31 cellular contexts compared by ENCODE assay signal in genomic region chr17:56624315-56624714, GRCh38. TPM values are rescaled to one million over a fixed set of nuclear protein-coding genes. Genes with fewer than 3 reads are reported as not detected.
DNase-seq lines count a peak whose midpoint lies in the region; ATAC-seq, FAIRE-seq and TF ChIP-seq lines count a peak whose summit lies in the region.
"Had no signal": no experiment of that assay in that cellular context is flagged by ENCODE, and none has a peak within 500 bp of the region (broad histone marks: within the 10 kb centered on the region; RNA-seq: fewer than 3 reads in every experiment).

No MANE protein-coding gene starts in this region.

- intact Hi-C loops in dendritic cell treated with granulocyte-macrophage colony-stimulating factor and Interleukin-4, amounts not matched to agents 40 ng/mL and 50 ng/mL, for 4 days (cut with micrococcal nuclease), result no loop called here

- H3K27ac ChIP-seq in cardiac muscle cell (peak overlapping the region; percentile 79), right atrium auricular region (no peak overlapping the region)
- H3K27ac ChIP-seq: breast epithelium, WERI-Rb-1 had no signal

- H3K36me3 ChIP-seq in cardiac muscle cell (no peaks in the 10 kb centered on the region), right atrium auricular region (no peaks in the 10 kb centered on the region)
- H3K36me3 ChIP-seq: breast epithelium, WERI-Rb-1 had no signal

- no peaks in the 10 kb centered on the region for H3K9me3 Mint-ChIP-seq in dendritic cell treated with granulocyte-macrophage colony-stimulating factor and Interleukin-4, amounts not matched to agents 40 ng/mL and 50 ng/mL, for 4 days
- H3K9me3 Mint-ChIP-seq: activated CD4-positive, alpha-beta T cell treated with anti-CD3 and anti-CD28 coated beads, Interleukin-2, amount 10 ng/mL, durations not matched to agents 24 days and 14 days; activated naive CD4-positive, alpha-beta T cell treated with anti-CD3 and anti-CD28 coated beads, Interleukin-2, amount 50 U/mL, for 24 hours; activated T-helper 2 cell treated with anti-CD3 and anti-CD28 coated beads, Interferon-gamma antibody, Interleukin-2, Interleukin-4, amounts not matched to agents 10 μg/mL and 5 μg/mL and 100 μg/mL, durations not matched to agents 14 hours and 24 hours and 36 hours; CD8-positive, alpha-beta T cell; stimulated activated naive B cell treated with anti-CD40 and anti-IgM and Interleukin-4, amounts not matched to agents 10 μg/mL and 1 μg/mL and 100 μg/mL, for 72 hours had no signal

- H3K27me3 ChIP-seq in cardiac muscle cell, result no peaks in the 10 kb centered on the region
- no peaks in the 10 kb centered on the region for H3K27me3 ChIP-seq in right atrium auricular region
- H3K27me3 ChIP-seq: breast epithelium had no signal

- ATAC-seq in HG03039 (IDR thresholded peaks at IDR 0.05; ENCODE audit: unreplicated experiment), result no peak
- ATAC-seq: CD8-positive, alpha-beta T cell; HepG2; left colon; Panc1; stimulated activated naive B cell treated with anti-CD40 and anti-IgM and Interleukin-4, amounts not matched to agents 10 μg/mL and 1 μg/mL and 100 μg/mL, for 72 hours had no signal

- H3K27ac Mint-ChIP-seq in dendritic cell treated with granulocyte-macrophage colony-stimulating factor and Interleukin-4, amounts not matched to agents 40 ng/mL and 50 ng/mL, for 4 days, result peak overlapping the region; percentile 57
- H3K27ac Mint-ChIP-seq: activated CD4-positive, alpha-beta T cell treated with anti-CD3 and anti-CD28 coated beads, Interleukin-2, amount 10 ng/mL, durations not matched to agents 24 days and 14 days; activated naive CD4-positive, alpha-beta T cell treated with anti-CD3 and anti-CD28 coated beads, Interleukin-2, amount 50 U/mL, for 24 hours; activated T-helper 2 cell treated with anti-CD3 and anti-CD28 coated beads, Interferon-gamma antibody, Interleukin-2, Interleukin-4, amounts not matched to agents 10 μg/mL and 5 μg/mL and 100 μg/mL, durations not matched to agents 14 hours and 24 hours and 36 hours; CD8-positive, alpha-beta T cell; stimulated activated naive B cell treated with anti-CD40 and anti-IgM and Interleukin-4, amounts not matched to agents 10 μg/mL and 1 μg/mL and 100 μg/mL, for 72 hours had no signal

- H3K27me3 Mint-ChIP-seq in dendritic cell treated with granulocyte-macrophage colony-stimulating factor and Interleukin-4, amounts not matched to agents 40 ng/mL and 50 ng/mL, for 4 days, result peaks cover 3% of the 10 kb centered on the region
- H3K27me3 Mint-ChIP-seq: activated naive CD4-positive, alpha-beta T cell treated with anti-CD3 and anti-CD28 coated beads, Interleukin-2, amount 50 U/mL, for 24 hours; stimulated activated naive B cell treated with anti-CD40 and anti-IgM and Interleukin-4, amounts not matched to agents 10 μg/mL and 1 μg/mL and 100 μg/mL, for 72 hours had no signal

- H3K9me3 ChIP-seq in cardiac muscle cell (ENCODE audit: low read depth), result no peaks in the 10 kb centered on the region
- no peaks in the 10 kb centered on the region for H3K9me3 ChIP-seq in right atrium auricular region
- H3K9me3 ChIP-seq: breast epithelium had no signal

- H3K4me1 ChIP-seq in cardiac muscle cell (ENCODE audit: low read depth) (peaks cover 23% of the 10 kb centered on the region), right atrium auricular region (no peaks in the 10 kb centered on the region)
- H3K4me1 ChIP-seq: breast epithelium had no signal

- peaks cover 21% of the 10 kb centered on the region for H3K4me1 Mint-ChIP-seq in dendritic cell treated with granulocyte-macrophage colony-stimulating factor and Interleukin-4, amounts not matched to agents 40 ng/mL and 50 ng/mL, for 4 days (ENCODE audit: low read depth)
- H3K4me1 Mint-ChIP-seq: activated CD4-positive, alpha-beta T cell treated with anti-CD3 and anti-CD28 coated beads, Interleukin-2, amount 10 ng/mL, durations not matched to agents 24 days and 14 days; stimulated activated naive B cell treated with anti-CD40 and anti-IgM and Interleukin-4, amounts not matched to agents 10 μg/mL and 1 μg/mL and 100 μg/mL, for 72 hours had no signal

- TF ChIP-seq CTCF in cardiac muscle cell (IDR thresholded peaks at IDR 0.05; ENCODE audit: low read depth, low read length) (no peak), right atrium auricular region (IDR thresholded peaks at IDR 0.05) (no peak), D721Med (IDR thresholded peaks at IDR 0.05; ENCODE audit: insufficient read depth, missing control alignments) (no peak)

- DNase-seq in cardiac muscle cell (ENCODE audit: low read depth in 1 of 2, low spot score in 1 of 2) (peak in 1 of 2 donors; percentile 35), right atrium auricular region (ENCODE audit: low spot score) (no peak), NOMO-1 treated with DMSO at 0.1 percent for 48 hours (lab: John Stamatoyannopoulos, UW; ENCODE audit: unreplicated experiment) (peak; percentile 74), D721Med (ENCODE audit: insufficient read length, low spot score) (no peak), NCI-H1930 (lab: John Stamatoyannopoulos, UW) (no peak)
- no peak for DNase-seq in activated CD4-positive, CD25-positive, alpha-beta regulatory T cell treated with anti-CD3 and anti-CD28 coated beads, Interleukin-2, amount 50 U/mL, for 72 hours
- DNase-seq: activated CD4-positive, alpha-beta T cell treated with anti-CD3 and anti-CD28 coated beads, Interleukin-2, amount 10 ng/mL, durations not matched to agents 24 days and 14 days; activated CD8-positive, alpha-beta memory T cell treated with anti-CD3 and anti-CD28 coated beads for 24 hours; activated T-cell treated with anti-CD3 and anti-CD28 coated beads for 4 hours; anterior cingulate cortex; CD8-positive, alpha-beta T cell; left colon; NCI-H1092; NCI-H1694; NCI-H510A; SHP77; stimulated activated naive B cell treated with anti-CD40 and anti-IgM and Interleukin-4, amounts not matched to agents 10 μg/mL and 1 μg/mL and 100 μg/mL, for 72 hours; substantia nigra; T1000; trophoblast cell; WERI-Rb-1 had no signal

- H3K36me3 Mint-ChIP-seq in dendritic cell treated with granulocyte-macrophage colony-stimulating factor and Interleukin-4, amounts not matched to agents 40 ng/mL and 50 ng/mL, for 4 days (ENCODE audit: low read depth), result no peaks in the 10 kb centered on the region
- H3K36me3 Mint-ChIP-seq: activated naive CD4-positive, alpha-beta T cell treated with anti-CD3 and anti-CD28 coated beads, Interleukin-2, amount 50 U/mL, for 24 hours; CD8-positive, alpha-beta T cell; stimulated activated naive B cell treated with anti-CD40 and anti-IgM and Interleukin-4, amounts not matched to agents 10 μg/mL and 1 μg/mL and 100 μg/mL, for 72 hours had no signal

- no peak overlapping the region for H3K4me3 Mint-ChIP-seq in dendritic cell treated with granulocyte-macrophage colony-stimulating factor and Interleukin-4, amounts not matched to agents 40 ng/mL and 50 ng/mL, for 4 days
- H3K4me3 Mint-ChIP-seq: activated CD4-positive, alpha-beta T cell treated with anti-CD3 and anti-CD28 coated beads, Interleukin-2, amount 10 ng/mL, durations not matched to agents 24 days and 14 days; activated naive CD4-positive, alpha-beta T cell treated with anti-CD3 and anti-CD28 coated beads, Interleukin-2, amount 50 U/mL, for 24 hours; CD8-positive, alpha-beta T cell; stimulated activated naive B cell treated with anti-CD40 and anti-IgM and Interleukin-4, amounts not matched to agents 10 μg/mL and 1 μg/mL and 100 μg/mL, for 72 hours had no signal

- no peak for FAIRE-seq in D721Med (lab: Jason Lieb, UNC)
- FAIRE-seq: A204.1, GM18507, HepG2 had no signal

- H3K4me3 ChIP-seq in cardiac muscle cell (no peak overlapping the region), right atrium auricular region (no peak overlapping the region)
- H3K4me3 ChIP-seq: breast epithelium had no signal

RNA-seq across cellular contexts. Expression of gene NOG, which starts 30.8 kb away (rescaled TPM):
- total RNA-seq in cardiac muscle cell (45.5 and 66.4 TPM in 2 replicates), right atrium auricular region (1 to 10 TPM in 1 of 2 donors, not detected in 1; 1.5 TPM)
- polyA plus RNA-seq in cardiac muscle cell, result 18.9 and 32.7 TPM in 2 replicates
- total RNA-seq: activated T-helper 2 cell treated with anti-CD3 and anti-CD28 coated beads, Interferon-gamma antibody, Interleukin-2, Interleukin-4, amounts not matched to agents 10 μg/mL and 5 μg/mL and 100 μg/mL, durations not matched to agents 14 hours and 24 hours and 36 hours; HepG2; osteocyte had no signal
- polyA plus RNA-seq: HepG2 had no signal

Comparison
In these comparisons a context has a peak if more than half of its experiments do, and no peak if none do; other contexts are left out.
1. RNA of gene NOG, which starts 30.8 kb away (total RNA-seq): 45.5 to 66.4 TPM in cardiac muscle cell; 1.5 TPM in right atrium auricular region; every median in the first group is over 10 times any median in the second.